ENCODE assay signal across 3 cellular contexts in the genomic region with DNA sequence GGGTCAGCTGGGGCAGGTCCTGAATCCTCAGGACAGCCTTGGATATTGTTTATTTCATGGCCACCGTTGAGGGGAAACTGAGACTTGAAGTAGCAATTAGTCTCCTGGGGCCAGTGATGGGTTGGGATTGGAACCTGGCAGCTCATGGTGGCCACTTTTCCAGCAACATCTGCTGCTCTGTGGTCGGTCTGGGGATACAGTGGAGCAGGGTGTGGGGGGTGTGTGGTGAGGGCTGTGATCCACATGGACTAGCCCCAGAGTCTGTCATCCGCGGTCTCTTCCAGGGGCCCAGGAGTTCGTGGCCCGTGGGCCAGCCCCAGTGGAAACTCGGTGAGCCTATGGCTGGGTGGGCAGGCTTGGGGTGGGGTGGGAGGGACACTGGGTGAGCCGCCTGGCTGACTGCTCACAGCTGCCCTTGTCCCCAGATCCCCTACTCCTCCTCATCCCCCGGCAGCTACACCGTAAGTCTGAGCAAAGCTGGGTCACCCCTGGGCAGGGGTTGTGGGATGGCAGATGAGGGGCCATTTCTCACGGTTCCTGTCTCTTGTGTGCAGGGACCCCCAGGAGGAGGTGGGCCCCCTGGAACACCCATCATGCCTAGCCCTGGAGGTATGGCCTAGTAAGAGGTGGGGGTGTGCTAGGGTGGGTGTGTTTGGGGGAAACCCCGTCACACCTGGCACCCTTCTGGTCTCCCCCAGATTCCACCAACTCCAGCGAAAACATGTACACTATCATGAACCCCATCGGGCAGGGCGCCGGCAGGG.
TF ChIP-seq lines count a peak whose summit lies in the region.

No MANE protein-coding gene starts in this region.

TF ChIP-seq in A549, 52 proteins besides CTCF, POLR2A, EP300 and RAD21:
- TF ChIP-seq JUN (IDR thresholded peaks at IDR 0.05): no peak
- peak; percentile 43; the same call in 1 of the 2 replicates for TF ChIP-seq PBX3 (IDR thresholded peaks at IDR 0.05)
TF ChIP-seq in A549: peak in this region for 1.

TF ChIP-seq in HEK293, 187 proteins besides CTCF, POLR2A, EP300 and RAD21:
- TF ChIP-seq ZNF747 (tag by site-specific recombination; IDR thresholded peaks at IDR 0.05) (no peak), ZNF514 (tag by site-specific recombination; IDR thresholded peaks at IDR 0.05) (no peak), ZNF548 (tag by site-specific recombination; IDR thresholded peaks at IDR 0.05) (no peak), ZNF521 (tag by site-specific recombination; IDR thresholded peaks at IDR 0.05) (no peak), ZNF501 (tag by site-specific recombination; IDR thresholded peaks at IDR 0.05) (no peak), ZNF394 (tag by site-specific recombination; IDR thresholded peaks at IDR 0.05; ENCODE audit: borderline replicate concordance) (no peak), ZSCAN4 (tag by site-specific recombination; IDR thresholded peaks at IDR 0.05) (no peak), ZNF600 (tag by site-specific recombination; IDR thresholded peaks at IDR 0.05) (no peak), ZNF366 (tag by site-specific recombination; conservative IDR thresholded peaks at IDR 0.05) (no peak), ZNF302 (tag by site-specific recombination; IDR thresholded peaks at IDR 0.05; ENCODE audit: low read depth) (no peak), ZNF19 (tag by site-specific recombination; IDR thresholded peaks at IDR 0.05; ENCODE audit: low read depth) (no peak), ZSCAN30 (tag by site-specific recombination; IDR thresholded peaks at IDR 0.05) (no peak)
- TF ChIP-seq, protein P1, sequence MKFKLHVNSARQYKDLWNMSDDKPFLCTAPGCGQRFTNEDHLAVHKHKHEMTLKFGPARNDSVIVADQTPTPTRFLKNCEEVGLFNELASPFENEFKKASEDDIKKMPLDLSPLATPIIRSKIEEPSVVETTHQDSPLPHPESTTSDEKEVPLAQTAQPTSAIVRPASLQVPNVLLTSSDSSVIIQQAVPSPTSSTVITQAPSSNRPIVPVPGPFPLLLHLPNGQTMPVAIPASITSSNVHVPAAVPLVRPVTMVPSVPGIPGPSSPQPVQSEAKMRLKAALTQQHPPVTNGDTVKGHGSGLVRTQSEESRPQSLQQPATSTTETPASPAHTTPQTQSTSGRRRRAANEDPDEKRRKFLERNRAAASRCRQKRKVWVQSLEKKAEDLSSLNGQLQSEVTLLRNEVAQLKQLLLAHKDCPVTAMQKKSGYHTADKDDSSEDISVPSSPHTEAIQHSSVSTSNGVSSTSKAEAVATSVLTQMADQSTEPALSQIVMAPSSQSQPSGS (tag by site-specific recombination; IDR thresholded peaks at IDR 0.05; ENCODE audit: low read depth): no peak

TF ChIP-seq in SK-N-SH, 30 proteins besides CTCF, POLR2A, EP300 and RAD21:
- TF ChIP-seq REST (IDR thresholded peaks at IDR 0.05; ENCODE audit: low read depth, low read length) (no peak), MXI1 (IDR thresholded peaks at IDR 0.05; ENCODE audit: low read depth, low read length) (no peak), FOXM1 (IDR thresholded peaks at IDR 0.05; ENCODE audit: low read depth) (no peak), YY1 (IDR thresholded peaks at IDR 0.05; ENCODE audit: low read depth) (no peak), RFX5 (IDR thresholded peaks at IDR 0.05; ENCODE audit: low read length) (no peak), FOXJ3 (CRISPR knock-in tag; IDR thresholded peaks at IDR 0.05) (no peak), MEF2A (IDR thresholded peaks at IDR 0.05; ENCODE audit: borderline replicate concordance, low read depth) (no peak), ELF1 (IDR thresholded peaks at IDR 0.05) (no peak), NRF1 (IDR thresholded peaks at IDR 0.05; ENCODE audit: low read depth, low read length) (no peak), NFIC (IDR thresholded peaks at IDR 0.05; ENCODE audit: borderline replicate concordance) (no peak), RCOR1 (IDR thresholded peaks at IDR 0.05; ENCODE audit: low read length) (no peak), SMC3 (IDR thresholded peaks at IDR 0.05; ENCODE audit: low read depth, low read length) (no peak), ZBTB33 (IDR thresholded peaks at IDR 0.05; ENCODE audit: borderline replicate concordance, low read depth) (no peak), EZH2phosphoT487 (IDR thresholded peaks at IDR 0.05; ENCODE audit: borderline replicate concordance, low read depth) (no peak), TEAD4 (IDR thresholded peaks at IDR 0.05; ENCODE audit: borderline replicate concordance, insufficient read depth) (no peak), FOSL2 (IDR thresholded peaks at IDR 0.05; ENCODE audit: borderline replicate concordance, low read depth) (no peak), TAF1 (IDR thresholded peaks at IDR 0.05; ENCODE audit: borderline replicate concordance, low read depth, low read length) (no peak), RXRA (IDR thresholded peaks at IDR 0.05; ENCODE audit: borderline replicate concordance, low read depth) (no peak)
